14 cellular contexts compared by ENCODE assay signal in the genomic region with DNA sequence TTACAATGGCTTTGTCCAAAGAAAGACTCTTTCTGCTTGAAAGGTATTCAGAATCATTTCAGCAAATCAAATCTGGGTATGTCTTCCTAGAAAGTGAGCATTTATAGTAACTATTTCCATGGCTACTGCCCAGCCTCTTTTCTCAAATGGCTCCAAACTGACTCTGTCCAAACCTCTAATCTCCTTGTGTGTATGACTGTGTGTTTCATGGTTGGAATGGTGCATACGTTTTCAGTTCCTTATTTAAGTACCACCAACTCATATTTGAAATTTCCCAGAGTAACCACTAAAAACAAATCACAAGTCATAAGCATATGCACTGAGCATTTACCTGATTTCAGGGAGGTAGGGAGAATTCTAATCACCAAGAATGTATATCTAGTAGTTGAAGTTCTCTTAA.
DNase-seq lines count a peak whose midpoint lies in the region; ATAC-seq and TF ChIP-seq lines count a peak whose summit lies in the region.
"Had no signal": no experiment of that assay in that cellular context is flagged by ENCODE, and none has a peak within 500 bp of the region (broad histone marks: within the 10 kb centered on the region; RNA-seq: fewer than 3 reads in every experiment).

No MANE protein-coding gene starts in this region.

- CTCF ChIA-PET in activated CD4-positive, alpha-beta memory T cell treated with anti-CD3 and anti-CD28 coated beads for 36 hours (lab: Charles Lee): no interaction called here

- DNase-seq in fibroblast of gingiva (ENCODE audit: low read depth) (peak; percentile 17), cortex of kidney (lab: John Stamatoyannopoulos, UW) (no peak), lower leg skin (ENCODE audit: low spot score in 2 of 2) (no peak)
- DNase-seq in activated CD4-positive, alpha-beta memory T cell treated with anti-CD3 and anti-CD28 coated beads for 36 hours: no peak
- no peak for DNase-seq in activated naive CD4-positive, alpha-beta T cell treated with anti-CD3 and anti-CD28 coated beads, Interleukin-2, amount 50 U/mL, for 16 hours
- DNase-seq: amygdala; erythroblast; NCI-H1105; stimulated activated CD4-positive, alpha-beta T cell treated with anti-CD3 and anti-CD28 coated beads, Interleukin-1b, Interleukin-23, amount 100 ng/mL, for 48 hours had no signal

- H3K27me3 Mint-ChIP-seq in activated CD4-positive, alpha-beta memory T cell treated with anti-CD3 and anti-CD28 coated beads for 36 hours: no peaks in the 10 kb centered on the region

- ATAC-seq in GM18498 (IDR thresholded peaks at IDR 0.05; ENCODE audit: unreplicated experiment) (peak; percentile 53), GM21786 (IDR thresholded peaks at IDR 0.05; ENCODE audit: unreplicated experiment) (peak; percentile 75), HG03520 (IDR thresholded peaks at IDR 0.05; ENCODE audit: unreplicated experiment) (peak; percentile 71)

- no peak overlapping the region for H3K4me3 ChIP-seq in lower leg skin (ENCODE audit: low read depth, poor library complexity, severe bottlenecking)

- 38 to 61% methylated on average over 1 of the region's 1 CpG for WGBS in lower leg skin, 2 donors

- H3K4me1 Mint-ChIP-seq in activated CD4-positive, alpha-beta memory T cell treated with anti-CD3 and anti-CD28 coated beads for 36 hours (ENCODE audit: low read depth): no peaks in the 10 kb centered on the region
- H3K4me1 Mint-ChIP-seq: nephron had no signal

- no peaks in the 10 kb centered on the region for H3K36me3 Mint-ChIP-seq in activated CD4-positive, alpha-beta memory T cell treated with anti-CD3 and anti-CD28 coated beads for 36 hours

- H3K27ac Mint-ChIP-seq in activated CD4-positive, alpha-beta memory T cell treated with anti-CD3 and anti-CD28 coated beads for 36 hours: no peak overlapping the region
- H3K27ac Mint-ChIP-seq: nephron; T-helper 2 cell treated with Interferon-gamma antibody and Interleukin-4, amounts not matched to agents 5 μg/mL and 100 μg/mL, for 36 hours had no signal

- POLR2A ChIA-PET in activated CD4-positive, alpha-beta memory T cell treated with anti-CD3 and anti-CD28 coated beads for 36 hours (lab: Charles Lee): no interaction called here

- TF ChIP-seq CTCF in lower leg skin (IDR thresholded peaks at IDR 0.05): no peak

- intact Hi-C loops in activated CD4-positive, alpha-beta memory T cell treated with anti-CD3 and anti-CD28 coated beads for 36 hours (cut with micrococcal nuclease): no loop called here
- intact Hi-C loops in lower leg skin (cut with DNase I; ENCODE audit: low total_unique reads): no loop called here

- TF ChIP-seq POLR2A in lower leg skin (IDR thresholded peaks at IDR 0.05): no peak

- H3K4me3 Mint-ChIP-seq in activated CD4-positive, alpha-beta memory T cell treated with anti-CD3 and anti-CD28 coated beads for 36 hours: no peak overlapping the region
- H3K4me3 Mint-ChIP-seq: nephron; T-helper 2 cell treated with Interferon-gamma antibody and Interleukin-4, amounts not matched to agents 5 μg/mL and 100 μg/mL, for 36 hours had no signal

- no peaks in the 10 kb centered on the region for H3K9me3 Mint-ChIP-seq in activated CD4-positive, alpha-beta memory T cell treated with anti-CD3 and anti-CD28 coated beads for 36 hours
- H3K9me3 Mint-ChIP-seq: nephron; T-helper 2 cell treated with Interferon-gamma antibody and Interleukin-4, amounts not matched to agents 5 μg/mL and 100 μg/mL, for 36 hours had no signal
